ENCODE assay signal across 1 cellular context in the genomic region with DNA sequence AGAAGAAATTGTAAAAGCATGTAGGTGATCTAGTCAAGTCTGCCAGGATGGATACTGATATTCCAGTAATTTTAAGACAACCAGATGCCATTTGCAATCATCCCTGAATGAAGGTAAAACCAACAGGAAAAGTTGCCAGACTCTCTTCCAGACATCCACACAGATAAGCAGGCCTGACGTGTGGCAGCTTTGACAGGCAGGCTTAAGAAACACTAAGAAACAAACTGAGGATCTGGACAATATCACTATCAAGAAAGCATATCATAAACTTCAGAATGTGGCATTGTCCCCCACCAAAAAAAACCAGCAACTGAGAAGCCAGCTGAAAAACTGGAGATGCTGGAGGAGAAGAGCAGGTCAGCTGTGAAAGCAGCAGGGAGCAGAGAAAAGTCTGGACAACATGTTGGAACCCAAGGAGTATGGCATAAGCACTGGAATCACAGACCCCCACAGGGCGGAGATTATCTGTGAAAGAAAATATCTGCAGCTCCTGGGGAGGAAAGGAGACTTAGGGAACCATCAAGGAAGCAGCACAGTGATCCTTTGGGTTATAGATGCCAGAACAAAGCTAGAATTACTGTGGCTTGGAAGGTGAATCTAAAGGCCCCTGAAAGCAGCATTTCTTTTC.
TF ChIP-seq lines count a peak whose summit lies in the region.

No MANE protein-coding gene starts in this region.

TF ChIP-seq in GM23338, 12 proteins besides CTCF, POLR2A, EP300 and RAD21:
- TF ChIP-seq, protein P1, sequence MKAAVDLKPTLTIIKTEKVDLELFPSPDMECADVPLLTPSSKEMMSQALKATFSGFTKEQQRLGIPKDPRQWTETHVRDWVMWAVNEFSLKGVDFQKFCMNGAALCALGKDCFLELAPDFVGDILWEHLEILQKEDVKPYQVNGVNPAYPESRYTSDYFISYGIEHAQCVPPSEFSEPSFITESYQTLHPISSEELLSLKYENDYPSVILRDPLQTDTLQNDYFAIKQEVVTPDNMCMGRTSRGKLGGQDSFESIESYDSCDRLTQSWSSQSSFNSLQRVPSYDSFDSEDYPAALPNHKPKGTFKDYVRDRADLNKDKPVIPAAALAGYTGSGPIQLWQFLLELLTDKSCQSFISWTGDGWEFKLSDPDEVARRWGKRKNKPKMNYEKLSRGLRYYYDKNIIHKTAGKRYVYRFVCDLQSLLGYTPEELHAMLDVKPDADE (IDR thresholded peaks at IDR 0.05) = no peak
- no peak for TF ChIP-seq POLR2AphosphoS5 (IDR thresholded peaks at IDR 0.05; ENCODE audit: low read depth)
- TF ChIP-seq, protein P2, sequence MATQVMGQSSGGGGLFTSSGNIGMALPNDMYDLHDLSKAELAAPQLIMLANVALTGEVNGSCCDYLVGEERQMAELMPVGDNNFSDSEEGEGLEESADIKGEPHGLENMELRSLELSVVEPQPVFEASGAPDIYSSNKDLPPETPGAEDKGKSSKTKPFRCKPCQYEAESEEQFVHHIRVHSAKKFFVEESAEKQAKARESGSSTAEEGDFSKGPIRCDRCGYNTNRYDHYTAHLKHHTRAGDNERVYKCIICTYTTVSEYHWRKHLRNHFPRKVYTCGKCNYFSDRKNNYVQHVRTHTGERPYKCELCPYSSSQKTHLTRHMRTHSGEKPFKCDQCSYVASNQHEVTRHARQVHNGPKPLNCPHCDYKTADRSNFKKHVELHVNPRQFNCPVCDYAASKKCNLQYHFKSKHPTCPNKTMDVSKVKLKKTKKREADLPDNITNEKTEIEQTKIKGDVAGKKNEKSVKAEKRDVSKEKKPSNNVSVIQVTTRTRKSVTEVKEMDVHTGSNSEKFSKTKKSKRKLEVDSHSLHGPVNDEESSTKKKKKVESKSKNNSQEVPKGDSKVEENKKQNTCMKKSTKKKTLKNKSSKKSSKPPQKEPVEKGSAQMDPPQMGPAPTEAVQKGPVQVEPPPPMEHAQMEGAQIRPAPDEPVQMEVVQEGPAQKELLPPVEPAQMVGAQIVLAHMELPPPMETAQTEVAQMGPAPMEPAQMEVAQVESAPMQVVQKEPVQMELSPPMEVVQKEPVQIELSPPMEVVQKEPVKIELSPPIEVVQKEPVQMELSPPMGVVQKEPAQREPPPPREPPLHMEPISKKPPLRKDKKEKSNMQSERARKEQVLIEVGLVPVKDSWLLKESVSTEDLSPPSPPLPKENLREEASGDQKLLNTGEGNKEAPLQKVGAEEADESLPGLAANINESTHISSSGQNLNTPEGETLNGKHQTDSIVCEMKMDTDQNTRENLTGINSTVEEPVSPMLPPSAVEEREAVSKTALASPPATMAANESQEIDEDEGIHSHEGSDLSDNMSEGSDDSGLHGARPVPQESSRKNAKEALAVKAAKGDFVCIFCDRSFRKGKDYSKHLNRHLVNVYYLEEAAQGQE (IDR thresholded peaks at IDR 0.05; ENCODE audit: unreplicated experiment) = no peak
